ENCODE assay signal across 17 cellular contexts in the genomic region with DNA sequence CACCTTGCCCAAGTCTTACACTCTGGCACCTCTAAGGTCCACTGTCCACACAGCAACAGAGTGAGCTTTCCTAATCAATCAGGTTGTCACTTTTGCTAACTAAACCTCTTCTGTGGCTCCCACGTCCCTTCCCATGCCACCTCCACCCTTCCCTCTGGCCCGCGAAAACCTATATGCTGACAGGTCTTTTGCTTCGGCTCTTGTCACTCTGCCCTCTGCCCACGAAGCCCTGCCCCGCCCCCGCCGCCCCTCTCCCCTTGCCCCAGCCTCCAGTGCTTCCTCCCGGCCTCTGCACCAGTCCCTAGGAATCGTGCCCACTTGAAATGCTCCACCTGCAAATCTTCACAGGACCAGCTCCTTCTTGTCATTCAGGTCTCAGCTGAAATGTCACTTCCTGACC. TPM values are rescaled to one million over a fixed set of nuclear protein-coding genes. Genes with fewer than 3 reads are reported as not detected.
DNase-seq lines count a peak whose midpoint lies in the region; ATAC-seq and TF ChIP-seq lines count a peak whose summit lies in the region.
"Had no signal": no experiment of that assay in that cellular context is flagged by ENCODE, and none has a peak within 500 bp of the region (broad histone marks: within the 10 kb centered on the region; RNA-seq: fewer than 3 reads in every experiment).

No MANE protein-coding gene starts in this region.

- H3K4me3 Mint-ChIP-seq in activated CD4-positive, alpha-beta memory T cell treated with anti-CD3 and anti-CD28 coated beads for 36 hours = no peak overlapping the region
- H3K4me3 Mint-ChIP-seq in activated CD4-positive, alpha-beta memory T cell treated with anti-CD3 and anti-CD28 coated beads, Interleukin-2, amount 10 ng/mL, durations not matched to agents 7 days and 5 days = no peak overlapping the region
- no peak overlapping the region for H3K4me3 Mint-ChIP-seq in osteocyte (ENCODE audit: unreplicated experiment)
- H3K4me3 Mint-ChIP-seq: activated naive CD8-positive, alpha-beta T cell treated with anti-CD3 and anti-CD28 coated beads, Interleukin-2, amount 10 ng/mL, durations not matched to agents 7 days and 5 days had no signal

- H3K27ac Mint-ChIP-seq in activated CD4-positive, alpha-beta memory T cell treated with anti-CD3 and anti-CD28 coated beads for 36 hours = peak overlapping the region; percentile 28
- H3K27ac Mint-ChIP-seq in activated CD4-positive, alpha-beta memory T cell treated with anti-CD3 and anti-CD28 coated beads, Interleukin-2, amount 10 ng/mL, durations not matched to agents 7 days and 5 days = no peak overlapping the region
- H3K27ac Mint-ChIP-seq in osteocyte (ENCODE audit: unreplicated experiment) = peak overlapping the region; percentile 70
- H3K27ac Mint-ChIP-seq: activated naive CD8-positive, alpha-beta T cell treated with anti-CD3 and anti-CD28 coated beads, Interleukin-2, amount 10 ng/mL, durations not matched to agents 7 days and 5 days had no signal

- H3K27me3 ChIP-seq in HL-60 (ENCODE audit: insufficient read depth, poor library complexity, severe bottlenecking) = no peaks in the 10 kb centered on the region
- H3K27me3 ChIP-seq: thyroid gland had no signal

- peaks cover 3% of the 10 kb centered on the region for H3K36me3 Mint-ChIP-seq in activated CD4-positive, alpha-beta memory T cell treated with anti-CD3 and anti-CD28 coated beads for 36 hours
- peaks cover 4% of the 10 kb centered on the region for H3K36me3 Mint-ChIP-seq in activated CD4-positive, alpha-beta memory T cell treated with anti-CD3 and anti-CD28 coated beads, Interleukin-2, amount 10 ng/mL, durations not matched to agents 7 days and 5 days (ENCODE audit: low read depth)
- no peaks in the 10 kb centered on the region for H3K36me3 Mint-ChIP-seq in osteocyte (ENCODE audit: unreplicated experiment)
- H3K36me3 Mint-ChIP-seq: activated naive CD8-positive, alpha-beta T cell treated with anti-CD3 and anti-CD28 coated beads, Interleukin-2, amount 10 ng/mL, durations not matched to agents 7 days and 5 days had no signal

- no peaks in the 10 kb centered on the region for H3K9me3 Mint-ChIP-seq in activated CD4-positive, alpha-beta memory T cell treated with anti-CD3 and anti-CD28 coated beads for 36 hours
- H3K9me3 Mint-ChIP-seq in activated CD4-positive, alpha-beta memory T cell treated with anti-CD3 and anti-CD28 coated beads, Interleukin-2, amount 10 ng/mL, durations not matched to agents 7 days and 5 days = no peaks in the 10 kb centered on the region
- H3K9me3 Mint-ChIP-seq in osteocyte (ENCODE audit: unreplicated experiment) = no peaks in the 10 kb centered on the region
- H3K9me3 Mint-ChIP-seq: activated naive CD8-positive, alpha-beta T cell treated with anti-CD3 and anti-CD28 coated beads, Interleukin-2, amount 10 ng/mL, durations not matched to agents 7 days and 5 days had no signal

- POLR2A ChIA-PET in activated CD4-positive, alpha-beta memory T cell treated with anti-CD3 and anti-CD28 coated beads for 36 hours (lab: Charles Lee) = interaction anchor here (8.2 kb wide), 1 partner anchor 8 kb away, joined by 119 read pairs; a partner anchor contains a TSS
- POLR2A ChIA-PET in activated CD4-positive, alpha-beta memory T cell treated with anti-CD3 and anti-CD28 coated beads, Interleukin-2, amount 10 ng/mL, durations not matched to agents 7 days and 5 days (lab: Charles Lee) = interaction anchor here (6.3 kb wide), 1 partner anchor 8 kb away, joined by 96 read pairs; a partner anchor contains a TSS

- no peak for TF ChIP-seq CTCF in HL-60 (IDR thresholded peaks at IDR 0.05; ENCODE audit: insufficient read depth, low read length)
- TF ChIP-seq CTCF in coronary artery (IDR thresholded peaks at IDR 0.05) = no peak
- no peak for TF ChIP-seq CTCF in osteocyte (IDR thresholded peaks at IDR 0.05)

- CTCF ChIA-PET in activated CD4-positive, alpha-beta memory T cell treated with anti-CD3 and anti-CD28 coated beads for 36 hours (lab: Charles Lee) = interaction anchor here (1.3 kb wide), 1 partner anchor 26 kb away, joined by 3 read pairs; no protein-coding TSS in a partner anchor
- CTCF ChIA-PET in activated CD4-positive, alpha-beta memory T cell treated with anti-CD3 and anti-CD28 coated beads, Interleukin-2, amount 10 ng/mL, durations not matched to agents 7 days and 5 days (lab: Charles Lee) = interaction anchor here (1.0 kb wide), 2 partner anchors 9 to 27 kb away, joined by 3 read pairs; no protein-coding TSS in a partner anchor

- H3K4me3 ChIP-seq in HL-60 (replicated peaks; ENCODE audit: insufficient read depth, low read length) (no peak overlapping the region), coronary artery (no peak overlapping the region)
- H3K4me3 ChIP-seq: GM23248, lower lobe of right lung, thyroid gland had no signal

- no peak for DNase-seq in activated CD4-positive, alpha-beta memory T cell treated with anti-CD3 and anti-CD28 coated beads for 36 hours
- DNase-seq in activated CD4-positive, alpha-beta memory T cell treated with anti-CD3 and anti-CD28 coated beads, Interleukin-2, amount 10 ng/mL, durations not matched to agents 7 days and 5 days = no peak
- DNase-seq in HL-60 (ENCODE audit: low read depth in 1 of 2, low spot score in 1 of 2) (no peak), coronary artery (ENCODE audit: low spot score) (no peak), osteocyte (ENCODE audit: extremely low spot score, unreplicated experiment) (no peak), NCI-H2081 treated with DMSO at 0.1 percent for 48 hours (lab: John Stamatoyannopoulos, UW) (no peak), NCI-H446 (lab: John Stamatoyannopoulos, UW) (no peak)
- DNase-seq: activated CD8-positive, alpha-beta memory T cell treated with anti-CD3 and anti-CD28 coated beads, Interleukin-2, amount 50 U/mL, for 4 hours; activated naive CD8-positive, alpha-beta T cell treated with anti-CD3 and anti-CD28 coated beads, Interleukin-2, amount 10 ng/mL, durations not matched to agents 7 days and 5 days; GM23248; lower lobe of right lung; NCI-H2081; NCI-H526 treated with DMSO at 0.1 percent for 48 hours; stimulated activated CD4-positive, alpha-beta T cell treated with anti-CD3 and anti-CD28 coated beads, Interleukin-2, amount 100 ng/mL, for 24 hours; thyroid gland had no signal

- no peak for ATAC-seq in HG02885 (IDR thresholded peaks at IDR 0.05; ENCODE audit: poor library complexity, unreplicated experiment)
- ATAC-seq: lower lobe of right lung, sciatic nerve had no signal

- H3K27me3 Mint-ChIP-seq in activated CD4-positive, alpha-beta memory T cell treated with anti-CD3 and anti-CD28 coated beads for 36 hours = no peaks in the 10 kb centered on the region
- H3K27me3 Mint-ChIP-seq in activated CD4-positive, alpha-beta memory T cell treated with anti-CD3 and anti-CD28 coated beads, Interleukin-2, amount 10 ng/mL, durations not matched to agents 7 days and 5 days = peaks cover 1% of the 10 kb centered on the region
- no peaks in the 10 kb centered on the region for H3K27me3 Mint-ChIP-seq in osteocyte (ENCODE audit: unreplicated experiment)
- H3K27me3 Mint-ChIP-seq: activated naive CD8-positive, alpha-beta T cell treated with anti-CD3 and anti-CD28 coated beads, Interleukin-2, amount 10 ng/mL, durations not matched to agents 7 days and 5 days had no signal

- H3K27ac ChIP-seq in HL-60 (replicated peaks) = peak overlapping the region; percentile 40
- H3K27ac ChIP-seq in coronary artery = peak overlapping the region; percentile 20 to 27
- H3K27ac ChIP-seq: GM23248, lower lobe of right lung had no signal

- H3K4me1 Mint-ChIP-seq in activated CD4-positive, alpha-beta memory T cell treated with anti-CD3 and anti-CD28 coated beads for 36 hours (ENCODE audit: low read depth) = peaks cover 38% of the 10 kb centered on the region
- H3K4me1 Mint-ChIP-seq in activated CD4-positive, alpha-beta memory T cell treated with anti-CD3 and anti-CD28 coated beads, Interleukin-2, amount 10 ng/mL, durations not matched to agents 7 days and 5 days = peaks cover 31% of the 10 kb centered on the region
- H3K4me1 Mint-ChIP-seq in osteocyte (ENCODE audit: unreplicated experiment) = peaks cover 47% of the 10 kb centered on the region

- intact Hi-C loops in activated CD4-positive, alpha-beta memory T cell treated with anti-CD3 and anti-CD28 coated beads for 36 hours (cut with micrococcal nuclease) = loop anchor here (10.0 kb wide), 1 partner anchor 1607 kb away; no protein-coding TSS in a partner anchor

RNA-seq across cellular contexts. Expression of a gene that starts 8.1 kb away (rescaled TPM):
- total RNA-seq in activated CD4-positive, alpha-beta memory T cell treated with anti-CD3 and anti-CD28 coated beads for 36 hours = 10 to 100 TPM; 56.0 to 58.7 TPM
- total RNA-seq in activated CD4-positive, alpha-beta memory T cell treated with anti-CD3 and anti-CD28 coated beads, Interleukin-2, amount 10 ng/mL, durations not matched to agents 7 days and 5 days = 10 to 100 TPM; 34.4 to 36.0 TPM
- total RNA-seq in osteocyte = 58.7 and 63.6 TPM in 2 replicates
